8 cellular contexts compared by ENCODE assay signal in the genomic region with DNA sequence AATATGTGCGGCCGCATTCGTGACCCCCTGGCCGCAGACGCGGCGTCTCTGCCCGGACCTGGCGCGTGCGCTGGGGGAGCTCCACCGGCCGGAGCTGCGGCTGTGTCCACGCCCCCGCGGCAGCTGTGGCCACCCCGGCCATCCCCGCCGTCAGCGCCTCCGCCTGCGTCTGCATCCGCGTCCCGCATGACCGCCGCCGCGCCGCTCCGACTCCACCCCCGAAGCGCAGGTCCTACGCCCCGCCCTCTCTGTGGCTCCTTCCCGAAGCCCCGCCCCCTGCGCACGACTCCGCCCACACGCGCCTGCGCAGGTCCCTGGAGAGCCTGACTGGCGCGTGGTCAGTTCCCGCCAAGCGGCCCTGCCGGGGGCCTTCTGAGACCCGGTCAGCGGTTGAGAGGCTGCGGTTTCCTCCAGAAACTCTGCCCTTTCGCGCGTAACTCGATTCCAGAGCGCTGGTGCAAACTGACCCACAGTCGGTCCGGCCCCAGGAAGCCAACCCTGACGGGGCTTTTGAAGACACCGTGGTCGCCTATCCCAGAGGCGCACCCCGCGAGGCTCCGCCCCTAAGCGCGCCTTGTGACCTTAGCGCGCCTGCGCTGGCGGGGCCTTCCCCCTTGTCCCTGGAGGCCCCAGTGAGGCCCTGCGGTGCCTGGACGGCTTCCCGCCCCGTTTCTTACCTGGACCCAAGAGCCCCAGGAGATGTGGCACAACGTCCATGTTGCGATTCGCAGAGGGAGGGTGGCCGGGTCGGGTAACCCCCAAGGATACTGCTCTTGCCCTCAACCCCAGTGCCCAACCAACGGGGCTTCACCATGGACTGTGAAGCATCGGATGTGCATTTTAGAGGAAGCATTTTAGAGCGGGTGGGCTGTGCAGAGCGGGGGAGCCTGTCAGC. TPM values are rescaled to one million over a fixed set of nuclear protein-coding genes. Genes with fewer than 3 reads are reported as not detected.
A peak's percentile ranks its signal among the peaks of the same experiment; 100 is the strongest.
DNase-seq lines count a peak whose midpoint lies in the region; ATAC-seq and TF ChIP-seq lines count a peak whose summit lies in the region.

A gene with protein sequence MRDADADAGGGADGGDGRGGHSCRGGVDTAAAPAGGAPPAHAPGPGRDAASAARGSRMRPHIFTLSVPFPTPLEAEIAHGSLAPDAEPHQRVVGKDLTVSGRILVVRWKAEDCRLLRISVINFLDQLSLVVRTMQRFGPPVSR (minus strand): TSS at position 554 of the 895 bp plus-strand sequence. CDS start 366 bp downstream, at position 188.

- H3K9me3 Mint-ChIP-seq in GM23338, result no peaks in the 10 kb centered on the region
- H3K9me3 Mint-ChIP-seq in stimulated activated naive CD8-positive, alpha-beta T cell treated with anti-CD3 and anti-CD28 coated beads, Interleukin-15, amount 100 ng/mL, for 72 hours, result no peaks in the 10 kb centered on the region

- CTCF ChIA-PET in RWPE1 (lab: Yijun Ruan, JAX), result no interaction called here

- H3F3A ChIP-seq in GM23338 (replicated peaks; ENCODE audit: low read depth) (no peaks in the 10 kb centered on the region), neural cell (ENCODE audit: insufficient read depth, low read length, poor library complexity, severe bottlenecking) (no peaks in the 10 kb centered on the region)

- DNase-seq in EH (ENCODE audit: low read depth) (peak; percentile 88), GM23338 (ENCODE audit: low spot score) (peak; percentile 88), LHCN-M2 (ENCODE audit: low read depth) (peak; percentile 82), RWPE1 (ENCODE audit: low spot score) (peak; percentile 86), fibroblast of the aortic adventitia (ENCODE audit: low read depth) (peak; percentile 84)
- peak; percentile 88 for DNase-seq in activated T-helper 9 cell treated with anti-CD3 and anti-CD28 coated beads, Interleukin-2, amount 50 U/mL, for 16 hours (ENCODE audit: low read depth)
- DNase-seq in stimulated activated naive CD8-positive, alpha-beta T cell treated with anti-CD3 and anti-CD28 coated beads, Interleukin-15, amount 100 ng/mL, for 72 hours, result peak; percentile 96

- no peak for TF ChIP-seq CTCF in GM23338 (conservative IDR thresholded peaks at IDR 0.05; ENCODE audit: low read depth in 2 of 2)
- TF ChIP-seq CTCF in RWPE1 (conservative IDR thresholded peaks at IDR 0.05; ENCODE audit: low read depth), result no peak
- no peak for TF ChIP-seq CTCF in fibroblast of the aortic adventitia (IDR thresholded peaks at IDR 0.05; ENCODE audit: insufficient read depth, low read length)
- no peak for TF ChIP-seq CTCF in neural cell (IDR thresholded peaks at IDR 0.05; ENCODE audit: poor library complexity, severe bottlenecking)

- no peak for TF ChIP-seq EP300 in neural cell (conservative IDR thresholded peaks at IDR 0.05; ENCODE audit: poor library complexity, severe bottlenecking)

- H4K20me1 ChIP-seq in GM23338 (replicated peaks; ENCODE audit: insufficient read depth), result no peaks in the 10 kb centered on the region; the same call in 1 of the 2 replicates
- no peaks in the 10 kb centered on the region for H4K20me1 ChIP-seq in neural cell (ENCODE audit: insufficient read depth)

- H3K36me3 ChIP-seq in GM23338 (ENCODE audit: insufficient read depth), result no peaks in the 10 kb centered on the region
- H3K36me3 ChIP-seq in neural cell (ENCODE audit: insufficient read depth, low read length), result no peaks in the 10 kb centered on the region

- H3K27me3 ChIP-seq in GM23338 (ENCODE audit: insufficient read depth) (no peaks in the 10 kb centered on the region), neural cell (ENCODE audit: insufficient read depth, low read depth, low read length) (no peaks in the 10 kb centered on the region)

- H3K79me2 ChIP-seq in GM23338 (replicated peaks; ENCODE audit: insufficient read depth), result no peaks in the 10 kb centered on the region
- no peaks in the 10 kb centered on the region for H3K79me2 ChIP-seq in neural cell (replicated peaks; ENCODE audit: insufficient read depth, low read length)

- H2AFZ ChIP-seq in GM23338 (peak within 1 kb of the TSS; percentile 47; the same call in 1 of the 2 replicates), neural cell (ENCODE audit: low read depth, low read length) (no peak within 1 kb of the TSS)

- peak within 1 kb of the TSS; percentile 80 for H3K27ac Mint-ChIP-seq in GM23338
- peak within 1 kb of the TSS; percentile 95 for H3K27ac Mint-ChIP-seq in stimulated activated naive CD8-positive, alpha-beta T cell treated with anti-CD3 and anti-CD28 coated beads, Interleukin-15, amount 100 ng/mL, for 72 hours

- peaks cover 10% of the 10 kb centered on the region; the same call in 1 of the 3 replicates for H3K36me3 Mint-ChIP-seq in GM23338 (ENCODE audit: low read depth)

- H3K9ac ChIP-seq in neural cell (ENCODE audit: low read length), result peak within 1 kb of the TSS; percentile 69

- peak; percentile 87 for ATAC-seq in GM23338
- ATAC-seq in stimulated activated naive CD8-positive, alpha-beta T cell treated with anti-CD3 and anti-CD28 coated beads, Interleukin-15, amount 100 ng/mL, for 72 hours, result peak; percentile 94

- H3K4me3 Mint-ChIP-seq in GM23338, result peak within 1 kb of the TSS; percentile 84
- H3K4me3 Mint-ChIP-seq in stimulated activated naive CD8-positive, alpha-beta T cell treated with anti-CD3 and anti-CD28 coated beads, Interleukin-15, amount 100 ng/mL, for 72 hours, result peak within 1 kb of the TSS; percentile 87 to 90

- H3K4me3 ChIP-seq in GM23338, result peak within 1 kb of the TSS; percentile 52
- peak within 1 kb of the TSS; percentile 72 for H3K4me3 ChIP-seq in fibroblast of the aortic adventitia (ENCODE audit: low read depth, low read length)
- peak within 1 kb of the TSS; percentile 68 for H3K4me3 ChIP-seq in neural cell (ENCODE audit: low read length)

- POLR2A ChIA-PET in RWPE1 (lab: Yijun Ruan, JAX; ENCODE audit: low non-redundant PET), result no interaction called here

- H3K27ac ChIP-seq in GM23338 (ENCODE audit: low read depth), result 0 out of 2 replicates have a peak within 1 kb of the TSS, but pooled peaks have one; percentile 69
- peak within 1 kb of the TSS; percentile 87 for H3K27ac ChIP-seq in RWPE1
- H3K27ac ChIP-seq in neural cell (ENCODE audit: low read length), result peak within 1 kb of the TSS; percentile 20

- no peaks in the 10 kb centered on the region for H3K9me2 ChIP-seq in GM23338 (ENCODE audit: insufficient read depth)
- no peaks in the 10 kb centered on the region for H3K9me2 ChIP-seq in neural cell (ENCODE audit: insufficient read depth, low read length)

- peak within 1 kb of the TSS; percentile 76 for H3K4me2 ChIP-seq in GM23338
- H3K4me2 ChIP-seq in neural cell (ENCODE audit: low read length), result no peak within 1 kb of the TSS

- peaks cover 6% of the 10 kb centered on the region for H3K27me3 Mint-ChIP-seq in GM23338 (ENCODE audit: insufficient read depth, low read depth, poor library complexity)
- H3K27me3 Mint-ChIP-seq in stimulated activated naive CD8-positive, alpha-beta T cell treated with anti-CD3 and anti-CD28 coated beads, Interleukin-15, amount 100 ng/mL, for 72 hours, result no peaks in the 10 kb centered on the region

- H3K4me1 Mint-ChIP-seq in GM23338, result peaks cover 10% of the 10 kb centered on the region; the same call in 2 of the 3 replicates
- peaks cover 45% of the 10 kb centered on the region for H3K4me1 Mint-ChIP-seq in stimulated activated naive CD8-positive, alpha-beta T cell treated with anti-CD3 and anti-CD28 coated beads, Interleukin-15, amount 100 ng/mL, for 72 hours

- no peak for TF ChIP-seq RAD21 in neural cell (conservative IDR thresholded peaks at IDR 0.05)

- no peaks in the 10 kb centered on the region for H3K9me3 ChIP-seq in neural cell (ENCODE audit: low read length)

- H3K4me1 ChIP-seq in GM23338 (ENCODE audit: insufficient read depth), result no peaks in the 10 kb centered on the region

TF ChIP-seq in GM23338, 12 proteins besides CTCF, POLR2A, EP300 and RAD21 (continues in another document):
- TF ChIP-seq, protein P1, sequence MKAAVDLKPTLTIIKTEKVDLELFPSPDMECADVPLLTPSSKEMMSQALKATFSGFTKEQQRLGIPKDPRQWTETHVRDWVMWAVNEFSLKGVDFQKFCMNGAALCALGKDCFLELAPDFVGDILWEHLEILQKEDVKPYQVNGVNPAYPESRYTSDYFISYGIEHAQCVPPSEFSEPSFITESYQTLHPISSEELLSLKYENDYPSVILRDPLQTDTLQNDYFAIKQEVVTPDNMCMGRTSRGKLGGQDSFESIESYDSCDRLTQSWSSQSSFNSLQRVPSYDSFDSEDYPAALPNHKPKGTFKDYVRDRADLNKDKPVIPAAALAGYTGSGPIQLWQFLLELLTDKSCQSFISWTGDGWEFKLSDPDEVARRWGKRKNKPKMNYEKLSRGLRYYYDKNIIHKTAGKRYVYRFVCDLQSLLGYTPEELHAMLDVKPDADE (IDR thresholded peaks at IDR 0.05), result no peak
- TF ChIP-seq STAT1 (IDR thresholded peaks at IDR 0.05; ENCODE audit: unreplicated experiment) (no peak), POLR2AphosphoS5 (IDR thresholded peaks at IDR 0.05; ENCODE audit: low read depth) (peak; percentile 31; the same call in 1 of the 2 replicates)

TF ChIP-seq in neural cell, 6 proteins besides CTCF, POLR2A, EP300 and RAD21 (continues in another document):
- TF ChIP-seq MXI1 (conservative IDR thresholded peaks at IDR 0.05; ENCODE audit: poor library complexity, severe bottlenecking) (peak; percentile 53), SMC3 (conservative IDR thresholded peaks at IDR 0.05; ENCODE audit: poor library complexity) (no peak), POLR2AphosphoS5 (IDR thresholded peaks at IDR 0.05) (peak; percentile 73)

RNA-seq across cellular contexts. Expression of the gene that starts here (rescaled TPM):
- 60.3 and 71.0 TPM in 2 replicates for total RNA-seq in GM23338 (2014; rRNA removed; shearing (Covaris generic))
- polyA plus RNA-seq in GM23338 (2016; fragmentation: Nextera tagmentation; extraction: Ambion mirVana), result 76.5 and 84.5 TPM in 2 replicates
- 66.8 and 70.1 TPM in 2 replicates for total RNA-seq in LHCN-M2 (2014; rRNA removed)
- polyA plus RNA-seq in LHCN-M2 (2012), result 69.9 TPM
- total RNA-seq in fibroblast of the aortic adventitia (ENCODE audit: low replicate concordance), result 19.1 and 31.6 TPM in 2 replicates
- 37.3 and 43.6 TPM in 2 replicates for polyA plus RNA-seq in neural cell
- polyA minus RNA-seq in neural cell, result 9.3 and 10.9 TPM in 2 replicates

Comparison
In these comparisons a context has a peak if more than half of its experiments do, and no peak if none do; other contexts are left out.
1. Peak in every context shown above with its lines: DNase-seq, ATAC-seq, H3K4me3 ChIP-seq and H3K27ac ChIP-seq.
2. H3K27ac ChIP-seq: peak in every context shown above with its lines; median percentile 87 in RWPE1; 69 in GM23338; 20 in neural cell.